Comparison of ENCODE assay signal across 11 cellular contexts in the genomic region with DNA sequence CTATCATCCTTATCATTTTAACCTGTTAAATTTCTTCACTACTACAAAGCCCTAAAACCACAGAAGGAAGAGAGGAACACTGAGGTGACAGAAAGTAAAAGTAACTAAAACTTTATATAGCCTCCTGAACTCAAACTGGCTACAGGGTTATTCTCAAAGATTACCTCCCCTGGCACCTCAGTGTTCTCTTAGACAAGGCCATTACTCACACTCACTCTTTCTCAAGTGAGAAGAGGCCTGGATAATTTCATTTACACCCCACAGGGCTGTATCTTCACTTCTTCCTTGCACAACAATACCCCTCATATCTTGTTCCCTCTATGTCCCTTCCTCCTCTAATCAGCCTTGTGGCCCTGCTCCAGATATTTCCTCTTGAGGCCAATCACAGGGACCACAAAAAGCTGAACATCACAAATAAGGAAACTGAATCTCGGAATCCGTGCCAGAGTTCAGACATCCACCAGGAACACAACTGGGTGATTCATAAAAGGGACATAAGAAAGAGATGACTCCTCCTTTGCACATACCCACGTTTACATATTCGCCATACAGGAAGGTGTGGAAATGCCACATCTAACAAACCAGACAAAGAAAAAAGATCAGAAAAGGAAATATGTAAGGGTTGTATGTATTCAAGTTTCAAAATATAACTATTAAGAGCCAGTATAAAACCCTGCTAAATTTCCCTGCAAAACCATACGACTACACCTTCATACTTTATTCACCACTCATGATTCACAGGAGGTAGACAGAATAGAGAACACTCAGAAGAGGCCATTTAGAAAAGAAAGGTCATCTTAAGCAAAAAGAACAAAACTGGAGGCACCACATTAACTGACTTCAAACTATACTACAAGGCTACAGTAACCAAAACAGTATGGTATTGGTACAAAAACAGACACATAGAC. TPM values are rescaled to one million over a fixed set of nuclear protein-coding genes. Genes with fewer than 3 reads are reported as not detected.
DNase-seq lines count a peak whose midpoint lies in the region; ATAC-seq and TF ChIP-seq lines count a peak whose summit lies in the region.
"Had no signal": no experiment of that assay in that cellular context is flagged by ENCODE, and none has a peak within 500 bp of the region (broad histone marks: within the 10 kb centered on the region; RNA-seq: fewer than 3 reads in every experiment).

No MANE protein-coding gene starts in this region.

- H3K36me3 ChIP-seq in CD8-positive, alpha-beta memory T cell (ENCODE audit: insufficient read depth, low read length): no peaks in the 10 kb centered on the region
- H3K36me3 ChIP-seq in liver (ENCODE audit: control insufficient read depth in 4 of 4, insufficient read depth in 3 of 4, low read depth in 1 of 4, low read length in 3 of 4): no peaks in the 10 kb centered on the region

- H3K9me3 ChIP-seq in CD8-positive, alpha-beta memory T cell (ENCODE audit: low read length): no peaks in the 10 kb centered on the region
- no peaks in the 10 kb centered on the region for H3K9me3 ChIP-seq in liver (ENCODE audit: control insufficient read depth in 4 of 4, low read length in 3 of 4)

- H3K4me3 ChIP-seq in CD8-positive, alpha-beta memory T cell (ENCODE audit: low read length): peak overlapping the region; percentile 43
- H3K4me3 ChIP-seq in liver (ENCODE audit: low read depth in 1 of 3, low read length in 3 of 3): no peak overlapping the region

- H3K4me3 Mint-ChIP-seq in CD8-positive, alpha-beta memory T cell: peak overlapping the region in 1 of 7 donors; percentile 69
- H3K4me3 Mint-ChIP-seq in activated naive CD8-positive, alpha-beta T cell treated with anti-CD3 and anti-CD28 coated beads for 36 hours: no peak overlapping the region
- H3K4me3 Mint-ChIP-seq: memory B cell; stimulated activated naive CD8-positive, alpha-beta T cell treated with anti-CD3 and anti-CD28 coated beads, Interleukin-15, Interleukin-2, amounts not matched to agents 100 ng/mL and 50 ng/mL, for 24 hours had no signal

- CTCF ChIA-PET in CD8-positive, alpha-beta memory T cell (lab: Charles Lee): interaction anchor here (0.9 to 10.1 kb wide), 5 partner anchors 16 to 77 kb away, joined by 3 to 170 read pairs (median 20); a partner anchor contains a TSS

- peak in 1 of 2 donors; percentile 12 for TF ChIP-seq RAD21 in liver (IDR thresholded peaks at IDR 0.05)

- DNase-seq in CD8-positive, alpha-beta memory T cell: peak in 2 of 5 donors; percentile 45 to 82
- DNase-seq in Kasumi-1 (lab: John Stamatoyannopoulos, UW) (peak; percentile 64 to 67), substantia nigra (lab: John Stamatoyannopoulos, UW) (no peak), NCI-H2227 treated with DMSO at 0.1 percent for 48 hours (lab: John Stamatoyannopoulos, UW) (no peak), HK-2 (ENCODE audit: unreplicated experiment) (no peak)
- peak; percentile 47 for DNase-seq in activated naive CD8-positive, alpha-beta T cell treated with anti-CD3 and anti-CD28 coated beads for 36 hours
- DNase-seq: NCI-H69 had no signal

- H3K27ac Mint-ChIP-seq in CD8-positive, alpha-beta memory T cell: peak overlapping the region in 4 of 8 donors; percentile 9 to 89 (median 40)
- no peak overlapping the region for H3K27ac Mint-ChIP-seq in activated naive CD8-positive, alpha-beta T cell treated with anti-CD3 and anti-CD28 coated beads for 36 hours
- H3K27ac Mint-ChIP-seq: memory B cell; stimulated activated naive CD8-positive, alpha-beta T cell treated with anti-CD3 and anti-CD28 coated beads, Interleukin-15, Interleukin-2, amounts not matched to agents 100 ng/mL and 50 ng/mL, for 24 hours had no signal

- 70% methylated on average over 5 of the region's 5 CpGs for WGBS in liver

- H3K9me3 Mint-ChIP-seq in CD8-positive, alpha-beta memory T cell: no peaks in the 10 kb centered on the region
- peaks cover 16% of the 10 kb centered on the region for H3K9me3 Mint-ChIP-seq in activated naive CD8-positive, alpha-beta T cell treated with anti-CD3 and anti-CD28 coated beads for 36 hours
- H3K9me3 Mint-ChIP-seq: stimulated activated naive CD8-positive, alpha-beta T cell treated with anti-CD3 and anti-CD28 coated beads, Interleukin-15, Interleukin-2, amounts not matched to agents 100 ng/mL and 50 ng/mL, for 24 hours had no signal

- TF ChIP-seq CTCF in liver (IDR thresholded peaks at IDR 0.05; ENCODE audit: low read depth, low read length, missing input control): no peak

- no peaks in the 10 kb centered on the region for H3K27me3 Mint-ChIP-seq in CD8-positive, alpha-beta memory T cell
- no peaks in the 10 kb centered on the region for H3K27me3 Mint-ChIP-seq in activated naive CD8-positive, alpha-beta T cell treated with anti-CD3 and anti-CD28 coated beads for 36 hours
- H3K27me3 Mint-ChIP-seq: stimulated activated naive CD8-positive, alpha-beta T cell treated with anti-CD3 and anti-CD28 coated beads, Interleukin-15, Interleukin-2, amounts not matched to agents 100 ng/mL and 50 ng/mL, for 24 hours had no signal

- H3K4me1 Mint-ChIP-seq in CD8-positive, alpha-beta memory T cell: peaks cover 0 to 16% (median 3%) of the 10 kb centered on the region in 3 donors
- peaks cover 41% of the 10 kb centered on the region for H3K4me1 Mint-ChIP-seq in activated naive CD8-positive, alpha-beta T cell treated with anti-CD3 and anti-CD28 coated beads for 36 hours

- no peak for ATAC-seq in GM21737 (IDR thresholded peaks at IDR 0.05; ENCODE audit: unreplicated experiment)

- H3K9ac ChIP-seq in liver (ENCODE audit: low read depth in 1 of 2, low read length in 2 of 2): no peak overlapping the region

- H3K4me1 ChIP-seq in CD8-positive, alpha-beta memory T cell (ENCODE audit: insufficient read depth, low read length): peaks cover 49% of the 10 kb centered on the region
- H3K4me1 ChIP-seq in liver (ENCODE audit: control insufficient read depth in 4 of 4, insufficient read depth in 4 of 4, low read length in 3 of 4): peaks cover 0 to 39% (median 30%) of the 10 kb centered on the region in 4 donors

- H3K36me3 Mint-ChIP-seq in CD8-positive, alpha-beta memory T cell: peaks cover 0 to 3% (median 0%) of the 10 kb centered on the region in 3 donors
- peaks cover 13% of the 10 kb centered on the region for H3K36me3 Mint-ChIP-seq in activated naive CD8-positive, alpha-beta T cell treated with anti-CD3 and anti-CD28 coated beads for 36 hours

- no peak overlapping the region for H3K27ac ChIP-seq in CD8-positive, alpha-beta memory T cell (ENCODE audit: low read depth, low read length)
- no peak overlapping the region for H3K27ac ChIP-seq in liver (ENCODE audit: low read depth in 1 of 2, low read length in 2 of 2)
- no peak overlapping the region for H3K27ac ChIP-seq in substantia nigra (ENCODE audit: low read depth, low read length, poor library complexity, severe bottlenecking)

- no peaks in the 10 kb centered on the region for H3K27me3 ChIP-seq in CD8-positive, alpha-beta memory T cell (ENCODE audit: insufficient read depth, low read length, poor library complexity, severe bottlenecking)
- no peaks in the 10 kb centered on the region for H3K27me3 ChIP-seq in liver (ENCODE audit: control insufficient read depth in 4 of 4, insufficient read depth in 4 of 4, low read length in 3 of 4)

- POLR2A ChIA-PET in CD8-positive, alpha-beta memory T cell (lab: Charles Lee): interaction anchor here (3.4 kb wide), 1 partner anchor 16 kb away, joined by 23 read pairs; a partner anchor contains a TSS

TF ChIP-seq in liver, 16 proteins besides CTCF, POLR2A, EP300 and RAD21:
- no peak for TF ChIP-seq FOXA2 (IDR thresholded peaks at IDR 0.05)
- peak; percentile 49 for TF ChIP-seq SP1 (IDR thresholded peaks at IDR 0.05)
- peak in 1 of 2 donors; percentile 19 for TF ChIP-seq JUND (IDR thresholded peaks at IDR 0.05)
- no peak for TF ChIP-seq TAF1 (conservative IDR thresholded peaks at IDR 0.05)
- TF ChIP-seq HNF4A (conservative IDR thresholded peaks at IDR 0.05): no peak
- TF ChIP-seq, protein P1, sequence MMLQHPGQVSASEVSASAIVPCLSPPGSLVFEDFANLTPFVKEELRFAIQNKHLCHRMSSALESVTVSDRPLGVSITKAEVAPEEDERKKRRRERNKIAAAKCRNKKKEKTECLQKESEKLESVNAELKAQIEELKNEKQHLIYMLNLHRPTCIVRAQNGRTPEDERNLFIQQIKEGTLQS (IDR thresholded peaks at IDR 0.05): no peak
- peak in 1 of 2 donors; percentile 6 for TF ChIP-seq RXRA (IDR thresholded peaks at IDR 0.05)
- peak; percentile 63 for TF ChIP-seq NR2F2 (IDR thresholded peaks at IDR 0.05)

RNA-seq across cellular contexts. Expression of a gene that starts 1.7 kb away (rescaled TPM):
- 1 to 10 TPM; 2.7 to 3.3 TPM for total RNA-seq in CD8-positive, alpha-beta memory T cell
- polyA plus RNA-seq in CD8-positive, alpha-beta memory T cell: 3.4 TPM
- total RNA-seq in activated naive CD8-positive, alpha-beta T cell treated with anti-CD3 and anti-CD28 coated beads for 36 hours: 10 to 100 TPM in 1 of 2 experiments, 1 to 10 TPM in 1; 9.2 to 10.8 TPM
- total RNA-seq in liver: 1 to 10 TPM; 5.0 to 8.8 TPM
- polyA plus RNA-seq in liver: 1 to 10 TPM in 1 of 2 donors, under 1 TPM in 1; 0.91 to 2.3 TPM

RNA-seq across cellular contexts. Expression of a gene that starts 16.6 kb away (rescaled TPM):
- total RNA-seq in CD8-positive, alpha-beta memory T cell: 10 to 100 TPM; 42.7 to 45.9 TPM
- 20.1 TPM for polyA plus RNA-seq in CD8-positive, alpha-beta memory T cell
- total RNA-seq in activated naive CD8-positive, alpha-beta T cell treated with anti-CD3 and anti-CD28 coated beads for 36 hours: 10 to 100 TPM; 44.3 to 44.6 TPM
- 10 to 100 TPM in 1 of 2 donors, 1 to 10 TPM in 1; 4.9 to 12.9 TPM for total RNA-seq in liver
- polyA plus RNA-seq in liver: 10 to 100 TPM in 1 of 2 donors, 1 to 10 TPM in 1; 1.8 to 10.2 TPM

Comparison
In these comparisons a context has a peak if more than half of its experiments do, and no peak if none do; other contexts are left out.
1. DNase-seq: peak in Kasumi-1 (2 of 2) and activated naive CD8-positive, alpha-beta T cell treated with anti-CD3 and anti-CD28 coated beads for 36 hours (single experiment); none in substantia nigra (0 of 49), NCI-H2227 treated with DMSO at 0.1 percent for 48 hours (single experiment) and HK-2 (single experiment).